Comparison of ENCODE assay signal across 8 cellular contexts in genomic region chr9:38160613-38161215, GRCh38.
DNase-seq lines count a peak whose midpoint lies in the region; ATAC-seq and TF ChIP-seq lines count a peak whose summit lies in the region.

No MANE protein-coding gene starts in this region.

- DNase-seq in CD8-positive, alpha-beta memory T cell, result peak; percentile 15 to 64 (median 38)
- DNase-seq in HFF-Myc (ENCODE audit: extremely low read depth, low read depth), result no peak
- DNase-seq in RPMI7951 (ENCODE audit: low read depth), result peak; percentile 43
- DNase-seq in activated T-helper 9 cell treated with anti-CD3 and anti-CD28 coated beads, Interleukin-2, amount 50 U/mL, for 16 hours (ENCODE audit: low read depth), result peak; percentile 20
- peak; percentile 36 for DNase-seq in glomerular endothelial cell (ENCODE audit: extremely low read depth, low read depth, low spot score)
- peak; percentile 17 for DNase-seq in pulmonary artery endothelial cell (ENCODE audit: low read depth, low spot score)

- peaks cover 0 to 2% (median 0%) of the 10 kb centered on the region in 5 donors for H3K9me3 Mint-ChIP-seq in CD8-positive, alpha-beta memory T cell

- no peaks in the 10 kb centered on the region for H3K36me3 ChIP-seq in CD8-positive, alpha-beta memory T cell (ENCODE audit: insufficient read depth, low read length)

- H3K4me3 Mint-ChIP-seq in CD8-positive, alpha-beta memory T cell, result no peak overlapping the region

- peak; percentile 94 for TF ChIP-seq CTCF in HFF-Myc (IDR thresholded peaks at IDR 0.05; ENCODE audit: low read depth, low read length, missing control alignments)

- H3K4me3 ChIP-seq in CD8-positive, alpha-beta memory T cell (ENCODE audit: low read length), result no peak overlapping the region
- no peak overlapping the region for H3K4me3 ChIP-seq in HFF-Myc (replicated peaks; ENCODE audit: low read depth, low read length)

- no peaks in the 10 kb centered on the region for H3K9me3 ChIP-seq in CD8-positive, alpha-beta memory T cell (ENCODE audit: low read length)

- CTCF ChIA-PET in CD8-positive, alpha-beta memory T cell (lab: Charles Lee), result interaction anchor here (1.4 to 2.8 kb wide), 3 partner anchors 10 to 246 kb away, joined by 3 to 28 read pairs (median 4); no protein-coding TSS in a partner anchor

- no peak overlapping the region for H3K27ac ChIP-seq in CD8-positive, alpha-beta memory T cell (ENCODE audit: low read depth, low read length)

- peak overlapping the region in 1 of 8 donors; percentile 17 for H3K27ac Mint-ChIP-seq in CD8-positive, alpha-beta memory T cell

- ATAC-seq in GM19455 (IDR thresholded peaks at IDR 0.05; ENCODE audit: unreplicated experiment) (no peak), GM18517 (IDR thresholded peaks at IDR 0.05; ENCODE audit: unreplicated experiment) (no peak)

- POLR2A ChIA-PET in CD8-positive, alpha-beta memory T cell (lab: Charles Lee), result no interaction called here

- no peaks in the 10 kb centered on the region for H3K4me1 ChIP-seq in CD8-positive, alpha-beta memory T cell (ENCODE audit: insufficient read depth, low read length)

- peaks cover 0 to 3% (median 2%) of the 10 kb centered on the region in 3 donors for H3K4me1 Mint-ChIP-seq in CD8-positive, alpha-beta memory T cell

- H3K27me3 Mint-ChIP-seq in CD8-positive, alpha-beta memory T cell, result peaks cover 5 to 8% of the 10 kb centered on the region in 2 donors

- H3K27me3 ChIP-seq in CD8-positive, alpha-beta memory T cell (ENCODE audit: insufficient read depth, low read length, poor library complexity, severe bottlenecking), result no peaks in the 10 kb centered on the region

- H3K36me3 Mint-ChIP-seq in CD8-positive, alpha-beta memory T cell, result no peaks in the 10 kb centered on the region
